In genomic region chr7:27739914-27740448, GRCh38 we compare ENCODE assay signal across 8 cellular contexts. TPM values are rescaled to one million over a fixed set of nuclear protein-coding genes. Genes with fewer than 3 reads are reported as not detected.
DNase-seq lines count a peak whose midpoint lies in the region; ATAC-seq, FAIRE-seq and TF ChIP-seq lines count a peak whose summit lies in the region.

Gene TAX1BP1, plus strand, starts transcription at chr7:27740162. Its CDS starts 8,363 bp downstream, at chr7:27748525.

- no peaks in the 10 kb centered on the region for H3K36me3 ChIP-seq in psoas muscle (ENCODE audit: insufficient read depth in 1 of 2, low read depth in 1 of 2)

- H3K4me1 ChIP-seq in psoas muscle, result peaks cover 41% of the 10 kb centered on the region

- H3K27ac Mint-ChIP-seq in T-helper 17 cell, result peak within 1 kb of the TSS; percentile 99

- TF ChIP-seq POLR2A in GM15510 (IDR thresholded peaks at IDR 0.05; ENCODE audit: borderline replicate concordance, extremely low read depth, insufficient read length), result peak; percentile 90

- WGBS in psoas muscle, 3 donors, result 0% methylated on average over 40 to 41 of the region's 41 CpGs

- H3K27ac ChIP-seq in psoas muscle, result peak within 1 kb of the TSS; percentile 100

- TF ChIP-seq CTCF in psoas muscle (IDR thresholded peaks at IDR 0.05), result no peak

- DNase-seq in NCI-H1694 treated with DMSO at 0.1 percent for 48 hours (lab: John Stamatoyannopoulos, UW) (peak; percentile 72), T-helper 17 cell (peak; percentile 91 to 95 (median 93)), amygdala (lab: John Stamatoyannopoulos, UW) (peak; percentile 69 to 98 (median 92)), left ventricle myocardium superior (peak; percentile 98), psoas muscle (peak; percentile 95 to 98), urothelium cell line (ENCODE audit: low spot score) (peak; percentile 99)

- intact Hi-C loops in left ventricle myocardium superior (cut with micrococcal nuclease) (loop anchor here (10.0 kb wide), 1 partner anchor 75 kb away; the partner anchor contains the start of gene HIBADH), psoas muscle (cut with DNase I) (loop anchor here (1.0 to 5.0 kb wide), 2 partner anchors 78 kb away; partner anchors contain the start of gene HIBADH (in 2 of the 2))

- H3K27me3 ChIP-seq in psoas muscle (ENCODE audit: insufficient read depth in 3 of 3, low read length in 2 of 3), result no peaks in the 10 kb centered on the region

- ATAC-seq in HG02885 (IDR thresholded peaks at IDR 0.05; ENCODE audit: poor library complexity, unreplicated experiment) (peak; percentile 96), T-helper 17 cell (peak; percentile 90), left ventricle myocardium superior (peak; percentile 100), psoas muscle (peak; percentile 99)

- peaks cover 5% of the 10 kb centered on the region for H3K27me3 Mint-ChIP-seq in T-helper 17 cell

- H3K9me3 ChIP-seq in T-helper 17 cell (ENCODE audit: control insufficient read depth, low read length, poor library complexity, severe bottlenecking) (no peaks in the 10 kb centered on the region), psoas muscle (no peaks in the 10 kb centered on the region)

- H3K4me1 Mint-ChIP-seq in T-helper 17 cell, result peaks cover 28% of the 10 kb centered on the region

- peaks cover 8% of the 10 kb centered on the region for H3K36me3 Mint-ChIP-seq in T-helper 17 cell (ENCODE audit: low read depth)

- peak within 1 kb of the TSS; percentile 98 for H3K4me3 Mint-ChIP-seq in T-helper 17 cell

- peak; percentile 98 for FAIRE-seq in urothelium cell line (lab: Jason Lieb, UNC)

- peak within 1 kb of the TSS; percentile 94 for H3K4me3 ChIP-seq in psoas muscle

RNA-seq across cellular contexts. Expression of gene TAX1BP1, which starts in this region (rescaled TPM):
- total RNA-seq in T-helper 17 cell, result 100 to 1,000 TPM; 117 to 131 TPM
- 161 TPM for total RNA-seq in left ventricle myocardium superior
- total RNA-seq in psoas muscle, result 100 to 1,000 TPM; 109 to 143 (median 125) TPM
- 100 to 1,000 TPM in 1 of 3 donors, 10 to 100 TPM in 2; 65.9 to 171 (median 90.8) TPM for polyA plus RNA-seq in psoas muscle

Comparison
In these comparisons a context has a peak if more than half of its experiments do, and no peak if none do; other contexts are left out.
1. Peak in every context shown above with its lines: DNase-seq, ATAC-seq, H3K4me3 ChIP-seq and H3K27ac ChIP-seq.